ENCODE assay signal across 8 cellular contexts in the genomic region with DNA sequence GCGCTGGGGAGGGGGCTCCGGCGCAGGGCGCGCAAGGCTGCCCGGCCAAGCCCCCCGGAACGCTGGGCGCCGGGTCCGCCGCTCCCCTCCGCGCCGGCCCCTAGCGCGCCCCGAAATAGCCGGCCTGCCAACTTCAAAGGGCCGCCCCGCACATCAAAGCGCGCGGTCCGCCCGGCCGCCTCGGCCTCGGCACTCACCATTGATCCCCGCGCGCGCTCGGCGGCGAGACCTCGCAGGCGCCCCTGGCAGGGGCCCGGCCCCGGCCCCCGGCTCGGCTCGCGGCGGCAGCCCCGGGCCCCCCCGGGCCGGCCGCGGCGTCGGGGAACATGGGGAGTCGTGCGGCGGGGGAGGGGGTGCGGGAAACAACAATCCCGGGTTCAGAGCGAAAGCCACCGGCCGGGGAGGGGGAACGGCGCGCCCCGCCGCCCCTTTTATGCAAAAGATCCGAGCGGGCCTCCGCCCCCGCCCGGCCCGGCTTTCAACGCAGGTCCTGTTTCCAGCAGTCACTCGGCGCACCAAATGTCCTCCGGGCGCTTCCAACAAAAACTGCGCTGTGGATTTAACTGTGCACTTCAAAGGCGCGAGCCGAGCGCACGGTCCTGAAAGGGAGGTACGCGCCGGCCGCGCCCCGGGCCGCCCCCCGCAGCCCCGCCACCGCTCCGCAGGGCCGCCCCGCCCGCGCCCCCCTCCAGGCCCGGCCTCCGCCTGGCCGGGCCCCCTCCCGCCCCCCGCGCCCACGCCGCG. TPM values are rescaled to one million over a fixed set of nuclear protein-coding genes. Genes with fewer than 3 reads are reported as not detected.
DNase-seq lines count a peak whose midpoint lies in the region; ATAC-seq and TF ChIP-seq lines count a peak whose summit lies in the region.

No MANE protein-coding gene starts in this region.

- H3K4me1 ChIP-seq in HUES64 (ENCODE audit: insufficient read depth, low read length) = peaks cover 36% of the 10 kb centered on the region

- no peaks in the 10 kb centered on the region for H3K27me3 ChIP-seq in HUES64 (ENCODE audit: insufficient read depth, low read length)

- peak; percentile 88 for DNase-seq in RKO (ENCODE audit: low spot score)
- peak; percentile 53 for DNase-seq in activated gamma-delta T cell (lab: John Stamatoyannopoulos, UW)
- DNase-seq in fibroblast of the conjunctiva (ENCODE audit: low read depth) = peak; percentile 76
- DNase-seq in natural killer cell treated with Interleukin-12 subunit alpha and Interleukin-12 subunit beta and Interleukin-15 and Interleukin-18, amount 100 ng/mL, for 72 hours (ENCODE audit: low spot score) = no peak
- DNase-seq in stimulated activated naive B cell treated with anti-CD40 and anti-IgM and Interleukin-4, amounts not matched to agents 10 μg/mL and 1 μg/mL and 100 μg/mL, for 72 hours = no peak

- peak overlapping the region; percentile 82 for H3K4me3 ChIP-seq in HUES64 (ENCODE audit: low read length)

- ATAC-seq in GM19025 (IDR thresholded peaks at IDR 0.05; ENCODE audit: low read depth, unreplicated experiment) = peak; percentile 29
- ATAC-seq in natural killer cell treated with Interleukin-12 subunit alpha and Interleukin-12 subunit beta and Interleukin-15 and Interleukin-18, amount 100 ng/mL, for 72 hours = peak; percentile 40 to 66
- ATAC-seq in stimulated activated naive B cell treated with anti-CD40 and anti-IgM and Interleukin-4, amounts not matched to agents 10 μg/mL and 1 μg/mL and 100 μg/mL, for 72 hours (replicated peaks) = peak; percentile 49 to 53

- under 1% methylated on average over 106 of the region's 106 CpGs for WGBS in HUES64

- no peak overlapping the region for H3K4me3 Mint-ChIP-seq in natural killer cell treated with Interleukin-12 subunit alpha and Interleukin-12 subunit beta and Interleukin-15 and Interleukin-18, amount 100 ng/mL, for 72 hours
- H3K4me3 Mint-ChIP-seq in stimulated activated naive B cell treated with anti-CD40 and anti-IgM and Interleukin-4, amounts not matched to agents 10 μg/mL and 1 μg/mL and 100 μg/mL, for 72 hours = peak overlapping the region; percentile 55 to 87

- no peak overlapping the region for H3K27ac Mint-ChIP-seq in natural killer cell treated with Interleukin-12 subunit alpha and Interleukin-12 subunit beta and Interleukin-15 and Interleukin-18, amount 100 ng/mL, for 72 hours
- H3K27ac Mint-ChIP-seq in stimulated activated naive B cell treated with anti-CD40 and anti-IgM and Interleukin-4, amounts not matched to agents 10 μg/mL and 1 μg/mL and 100 μg/mL, for 72 hours = no peak overlapping the region

- H3K9me3 Mint-ChIP-seq in natural killer cell treated with Interleukin-12 subunit alpha and Interleukin-12 subunit beta and Interleukin-15 and Interleukin-18, amount 100 ng/mL, for 72 hours = no peaks in the 10 kb centered on the region
- no peaks in the 10 kb centered on the region for H3K9me3 Mint-ChIP-seq in stimulated activated naive B cell treated with anti-CD40 and anti-IgM and Interleukin-4, amounts not matched to agents 10 μg/mL and 1 μg/mL and 100 μg/mL, for 72 hours

- H3K27me3 Mint-ChIP-seq in natural killer cell treated with Interleukin-12 subunit alpha and Interleukin-12 subunit beta and Interleukin-15 and Interleukin-18, amount 100 ng/mL, for 72 hours = peaks cover 9 to 26% of the 10 kb centered on the region in 2 donors
- peaks cover 8 to 16% of the 10 kb centered on the region in 2 donors for H3K27me3 Mint-ChIP-seq in stimulated activated naive B cell treated with anti-CD40 and anti-IgM and Interleukin-4, amounts not matched to agents 10 μg/mL and 1 μg/mL and 100 μg/mL, for 72 hours

- H3K4me1 Mint-ChIP-seq in natural killer cell treated with Interleukin-12 subunit alpha and Interleukin-12 subunit beta and Interleukin-15 and Interleukin-18, amount 100 ng/mL, for 72 hours (ENCODE audit: low read depth in 2 of 2) = peaks cover 9 to 12% of the 10 kb centered on the region in 2 donors
- peaks cover 10 to 47% of the 10 kb centered on the region in 2 donors for H3K4me1 Mint-ChIP-seq in stimulated activated naive B cell treated with anti-CD40 and anti-IgM and Interleukin-4, amounts not matched to agents 10 μg/mL and 1 μg/mL and 100 μg/mL, for 72 hours

- H3K27ac ChIP-seq in 22Rv1 (peak overlapping the region; percentile 88), HUES64 (ENCODE audit: low read depth, low read length) (peak overlapping the region; percentile 98)

- H3K9me3 ChIP-seq in HUES64 (ENCODE audit: insufficient read depth, low read depth, low read length) = no peaks in the 10 kb centered on the region

- no peaks in the 10 kb centered on the region for H3K36me3 Mint-ChIP-seq in natural killer cell treated with Interleukin-12 subunit alpha and Interleukin-12 subunit beta and Interleukin-15 and Interleukin-18, amount 100 ng/mL, for 72 hours
- no peaks in the 10 kb centered on the region for H3K36me3 Mint-ChIP-seq in stimulated activated naive B cell treated with anti-CD40 and anti-IgM and Interleukin-4, amounts not matched to agents 10 μg/mL and 1 μg/mL and 100 μg/mL, for 72 hours

- no peak for TF ChIP-seq CTCF in 22Rv1 (IDR thresholded peaks at IDR 0.05)

- peaks cover 17% of the 10 kb centered on the region for H3K36me3 ChIP-seq in HUES64 (ENCODE audit: insufficient read depth, low read length)

- H3K9ac ChIP-seq in HUES64 (ENCODE audit: low read depth, low read length) = peak overlapping the region; percentile 82

RNA-seq across cellular contexts. Expression of a gene that starts 0.6 kb away (rescaled TPM):
- polyA plus RNA-seq in HUES64 (2013, experiment 1 of 2) = 30.5 TPM
- polyA plus RNA-seq in HUES64 (2013, experiment 2 of 2) = 35.8 TPM
- under 1 TPM; 0.55 to 0.95 TPM for total RNA-seq in natural killer cell treated with Interleukin-12 subunit alpha and Interleukin-12 subunit beta and Interleukin-15 and Interleukin-18, amount 100 ng/mL, for 72 hours

Comparison
In these comparisons a context has a peak if more than half of its experiments do, and no peak if none do; other contexts are left out.
1. DNase-seq: peak in RKO (single experiment), activated gamma-delta T cell (single experiment) and fibroblast of the conjunctiva (single experiment); none in natural killer cell treated with Interleukin-12 subunit alpha and Interleukin-12 subunit beta and Interleukin-15 and Interleukin-18, amount 100 ng/mL, for 72 hours (single experiment) and stimulated activated naive B cell treated with anti-CD40 and anti-IgM and Interleukin-4, amounts not matched to agents 10 μg/mL and 1 μg/mL and 100 μg/mL, for 72 hours (single experiment).
2. Peak in every context shown above with its lines, with median percentiles within 50 percentile points of each other: ATAC-seq.